13 cellular contexts compared by ENCODE assay signal in genomic region chr6:54874349-54875048, GRCh38. TPM values are rescaled to one million over a fixed set of nuclear protein-coding genes. Genes with fewer than 3 reads are reported as not detected.
"Had no signal": no experiment of that assay in that cellular context is flagged by ENCODE, and none has a peak within 500 bp of the region (broad histone marks: within the 10 kb centered on the region; RNA-seq: fewer than 3 reads in every experiment).

No MANE protein-coding gene starts in this region.

- H3K27ac ChIP-seq: left lung, sigmoid colon, WERI-Rb-1 had no signal

- H3K27me3 ChIP-seq: left lung, sigmoid colon had no signal

- H3K4me3 ChIP-seq: left lung, sigmoid colon had no signal

- H3K9me3 Mint-ChIP-seq: natural killer cell treated with Interleukin-12 subunit alpha and Interleukin-12 subunit beta and Interleukin-15 and Interleukin-18, amount 100 ng/mL, for 72 hours had no signal

- H3K36me3 ChIP-seq: left lung, sigmoid colon, WERI-Rb-1 had no signal

- H3K9me3 ChIP-seq: left lung, sigmoid colon had no signal

- H3K4me3 Mint-ChIP-seq: natural killer cell treated with Interleukin-12 subunit alpha and Interleukin-12 subunit beta and Interleukin-15 and Interleukin-18, amount 100 ng/mL, for 72 hours had no signal

- DNase-seq: activated CD4-positive, alpha-beta T cell treated with anti-CD3 and anti-CD28 coated beads for 48 hours; activated naive CD4-positive, alpha-beta T cell treated with Interleukin-2 at 50 U/mL for 16 hours; effector memory CD4-positive, alpha-beta T cell; glutamatergic neuron; left lung; mesenchymal stem cell; sigmoid colon; stimulated activated CD4-positive, alpha-beta T cell treated with anti-CD3 and anti-CD28 coated beads, Interleukin-2, amount 100 ng/mL, for 48 hours; stimulated activated naive CD8-positive, alpha-beta T cell treated with anti-CD3 and anti-CD28 coated beads, Interleukin-15, Interleukin-2, amounts not matched to agents 100 U/mL and 50 U/mL, for 24 hours; T-helper 1 cell; WERI-Rb-1 had no signal

- H3K36me3 Mint-ChIP-seq: natural killer cell treated with Interleukin-12 subunit alpha and Interleukin-12 subunit beta and Interleukin-15 and Interleukin-18, amount 100 ng/mL, for 72 hours had no signal

- H3K4me1 ChIP-seq: left lung, sigmoid colon had no signal

- ATAC-seq: left lung; natural killer cell treated with Interleukin-12 subunit alpha and Interleukin-12 subunit beta and Interleukin-15 and Interleukin-18, amount 100 ng/mL, for 72 hours; stimulated activated naive CD8-positive, alpha-beta T cell treated with anti-CD3 and anti-CD28 coated beads, Interleukin-15, Interleukin-2, amounts not matched to agents 100 U/mL and 50 U/mL, for 24 hours had no signal

- H3K27ac Mint-ChIP-seq: natural killer cell treated with Interleukin-12 subunit alpha and Interleukin-12 subunit beta and Interleukin-15 and Interleukin-18, amount 100 ng/mL, for 72 hours had no signal

RNA-seq across cellular contexts. Expression of gene FAM83B, which starts 27.9 kb away (rescaled TPM):
- total RNA-seq: natural killer cell treated with Interleukin-12 subunit alpha and Interleukin-12 subunit beta and Interleukin-15 and Interleukin-18, amount 100 ng/mL, for 72 hours; pulmonary artery endothelial cell had no signal
